In genomic region chr13:94535231-94535630, GRCh38 we compare ENCODE assay signal across 32 cellular contexts. TPM values are rescaled to one million over a fixed set of nuclear protein-coding genes. Genes with fewer than 3 reads are reported as not detected.
"Had no signal": no experiment of that assay in that cellular context is flagged by ENCODE, and none has a peak within 500 bp of the region (broad histone marks: within the 10 kb centered on the region; RNA-seq: fewer than 3 reads in every experiment).

No MANE protein-coding gene starts in this region.

- H3K36me3 Mint-ChIP-seq: activated naive CD4-positive, alpha-beta T cell treated with anti-CD3 and anti-CD28 coated beads, Interleukin-2, amount 50 U/mL, for 24 hours; brain had no signal

- DNase-seq: activated B cell treated with CpG ODN at 0.5 μM for 24 hours; activated CD4-positive, alpha-beta T cell treated with anti-CD3 and anti-CD28 coated beads for 48 hours; activated CD4-positive, alpha-beta T cell treated with anti-CD3 and anti-CD28 coated beads, Interleukin-2, amount 50 U/mL, for 1 hour; activated CD4-positive, alpha-beta T cell treated with anti-CD3 and anti-CD28 coated beads, Interleukin-2, amount 50 U/mL, for 48 hours; activated CD8-positive, alpha-beta memory T cell treated with anti-CD3 and anti-CD28 coated beads for 24 hours; activated CD8-positive, alpha-beta T cell treated with anti-CD3 and anti-CD28 coated beads for 36 hours; activated effector memory CD4-positive, alpha-beta T cell treated with Interleukin-2 at 50 U/mL for 16 hours; activated gamma-delta T cell treated with Interleukin-2 at 50 U/mL for 16 hours; activated naive CD4-positive, alpha-beta T cell treated with Interleukin-2 at 50 U/mL for 16 hours; activated T-cell treated with anti-CD3 and anti-CD28 coated beads, Interleukin-2, amount 50 U/mL, for 4 hours; central memory CD4-positive, alpha-beta T cell; dorsolateral prefrontal cortex; effector memory CD4-positive, alpha-beta T cell; endodermal cell; esophagus squamous epithelium; foreskin melanocyte; head of caudate nucleus; T-helper 1 cell; T-helper 17 cell; T1000; WERI-Rb-1 had no signal

- H3K27me3 Mint-ChIP-seq: activated CD8-positive, alpha-beta T cell treated with anti-CD3 and anti-CD28 coated beads for 36 hours; dendritic cell treated with granulocyte-macrophage colony-stimulating factor and Interleukin-4, amounts not matched to agents 40 ng/mL and 50 ng/mL, for 4 days had no signal

- H3K4me3 ChIP-seq: ascending aorta, breast epithelium, cardiac muscle cell, coronary artery, dorsolateral prefrontal cortex, esophagus squamous epithelium had no signal

- H3K36me3 ChIP-seq: ascending aorta, breast epithelium, cardiac muscle cell, esophagus squamous epithelium, WERI-Rb-1 had no signal

- H3K4me3 Mint-ChIP-seq: activated B cell treated with CpG ODN at 0.5 μM for 24 hours; activated CD8-positive, alpha-beta T cell treated with anti-CD3 and anti-CD28 coated beads for 36 hours; activated naive CD4-positive, alpha-beta T cell treated with anti-CD3 and anti-CD28 coated beads, Interleukin-2, amount 50 U/mL, for 24 hours; activated T-cell treated with anti-CD3 and anti-CD28 coated beads, Interleukin-2, amount 50 U/mL, for 4 hours; activated T-helper 17 cell treated with anti-CD3 and anti-CD28 coated beads, Interleukin-2, amount 50 U/mL, for 72 hours; brain; dendritic cell treated with granulocyte-macrophage colony-stimulating factor and Interleukin-4, amounts not matched to agents 40 ng/mL and 50 ng/mL, for 4 days; endodermal cell; T-helper 17 cell had no signal

- H3K27ac ChIP-seq: ascending aorta, breast epithelium, cardiac muscle cell, coronary artery, dorsolateral prefrontal cortex, esophagus squamous epithelium, WERI-Rb-1 had no signal

- H3K9me3 ChIP-seq: ascending aorta, breast epithelium, esophagus squamous epithelium had no signal

- H3K27ac Mint-ChIP-seq: activated B cell treated with CpG ODN at 0.5 μM for 24 hours; activated naive CD4-positive, alpha-beta T cell treated with anti-CD3 and anti-CD28 coated beads, Interleukin-2, amount 50 U/mL, for 24 hours; activated T-helper 17 cell treated with anti-CD3 and anti-CD28 coated beads, Interleukin-2, amount 50 U/mL, for 72 hours; brain; dendritic cell treated with granulocyte-macrophage colony-stimulating factor and Interleukin-4, amounts not matched to agents 40 ng/mL and 50 ng/mL, for 4 days; endodermal cell; T-helper 17 cell; T-helper 2 cell treated with Interferon-gamma antibody and Interleukin-4, amounts not matched to agents 5 μg/mL and 100 μg/mL, for 36 hours had no signal

- H3K9me3 Mint-ChIP-seq: activated naive CD4-positive, alpha-beta T cell treated with anti-CD3 and anti-CD28 coated beads, Interleukin-2, amount 50 U/mL, for 24 hours; activated T-helper 17 cell treated with anti-CD3 and anti-CD28 coated beads, Interleukin-2, amount 50 U/mL, for 72 hours; dendritic cell treated with granulocyte-macrophage colony-stimulating factor and Interleukin-4, amounts not matched to agents 40 ng/mL and 50 ng/mL, for 4 days; T-helper 2 cell treated with Interferon-gamma antibody and Interleukin-4, amounts not matched to agents 5 μg/mL and 100 μg/mL, for 36 hours had no signal

- H3K4me1 Mint-ChIP-seq: activated B cell treated with CpG ODN at 0.5 μM for 24 hours; activated T-helper 17 cell treated with anti-CD3 and anti-CD28 coated beads, Interleukin-2, amount 50 U/mL, for 72 hours; brain; endodermal cell had no signal

- H3K27me3 ChIP-seq: ascending aorta, breast epithelium, cardiac muscle cell, dorsolateral prefrontal cortex, esophagus squamous epithelium had no signal

RNA-seq across cellular contexts. Expression of gene DCT, which starts 55.7 kb away (rescaled TPM):
- total RNA-seq: activated T-cell treated with anti-CD3 and anti-CD28 coated beads, Interleukin-2, amount 50 U/mL, for 4 hours; ascending aorta; endodermal cell; esophagus squamous epithelium; fibroblast of villous mesenchyme had no signal
- polyA plus RNA-seq: cardiac muscle cell, fibroblast of lung had no signal
